In genomic region chr6:119584088-119584487, GRCh38 we compare ENCODE assay signal across 18 cellular contexts.
DNase-seq lines count a peak whose midpoint lies in the region; ATAC-seq, FAIRE-seq and TF ChIP-seq lines count a peak whose summit lies in the region.
"Had no signal": no experiment of that assay in that cellular context is flagged by ENCODE, and none has a peak within 500 bp of the region (broad histone marks: within the 10 kb centered on the region; RNA-seq: fewer than 3 reads in every experiment).

No MANE protein-coding gene starts in this region.

- no TSS peak for BruUV-seq in K562 (replicated peaks; lab: Mats Ljungman, UMichigan)

- H3K9ac ChIP-seq in K562 (ENCODE audit: insufficient read depth in 1 of 2, low read depth in 2 of 2, low read length in 2 of 2): no peak overlapping the region
- H3K9ac ChIP-seq: GM23248, KMS-11 had no signal

- TF ChIP-seq CTCF in K562 (IDR thresholded peaks at IDR 0.05 in 2 of 3, conservative IDR thresholded peaks at IDR 0.05 in 1 of 3; ENCODE audit: insufficient read depth in 2 of 3, low read depth in 1 of 3, low read length in 3 of 3) (no peak), mucosa of descending colon (IDR thresholded peaks at IDR 0.05) (no peak), psoas muscle (IDR thresholded peaks at IDR 0.05) (no peak), suprapubic skin (IDR thresholded peaks at IDR 0.05) (no peak)

- FAIRE-seq in K562 (lab: Jason Lieb, UNC): no peak
- FAIRE-seq: A204.1, GM12878 had no signal

- H3K27ac ChIP-seq in K562 (ENCODE audit: extremely low read depth, low read depth, low read length) (no peak overlapping the region), psoas muscle (no peak overlapping the region), suprapubic skin (no peak overlapping the region)
- H3K27ac ChIP-seq: C4-2B, GM23248, KMS-11 had no signal

- no peaks in the 10 kb centered on the region for H3K9me3 Mint-ChIP-seq in stimulated activated memory B cell treated with anti-CD40 and anti-IgM and Interleukin-4, amounts not matched to agents 10 μg/mL and 1 μg/mL and 100 μg/mL, for 72 hours

- H4K20me1 ChIP-seq in K562 (replicated peaks; ENCODE audit: control insufficient read depth, insufficient read depth, low read length): no peaks in the 10 kb centered on the region

- no peaks in the 10 kb centered on the region for H3K27me3 Mint-ChIP-seq in stimulated activated memory B cell treated with anti-CD40 and anti-IgM and Interleukin-4, amounts not matched to agents 10 μg/mL and 1 μg/mL and 100 μg/mL, for 72 hours
- H3K27me3 Mint-ChIP-seq: CD4-positive, alpha-beta T cell had no signal

- TF ChIP-seq EP300 in K562 (IDR thresholded peaks at IDR 0.05; ENCODE audit: low read length) (no peak), suprapubic skin (IDR thresholded peaks at IDR 0.05) (no peak)

- DNase-seq in NCI-H82 (lab: John Stamatoyannopoulos, UW) (peak; percentile 80), K562 (ENCODE audit: extremely low read depth in 1 of 4, low spot score in 3 of 4) (no peak), mucosa of descending colon (peak in 1 of 3 donors; percentile 14), psoas muscle (no peak), suprapubic skin (ENCODE audit: low spot score in 2 of 2) (no peak), NCI-H526 treated with DMSO at 0.1 percent for 48 hours (lab: John Stamatoyannopoulos, UW) (no peak)
- no peak for DNase-seq in activated CD4-positive, alpha-beta T cell treated with anti-CD3 and anti-CD28 coated beads for 48 hours
- DNase-seq: ACHN; Caco-2; CD4-positive, alpha-beta T cell; DMS79 treated with DMSO at 0.1 percent for 48 hours; GM23248 had no signal

- H3K27ac Mint-ChIP-seq in stimulated activated memory B cell treated with anti-CD40 and anti-IgM and Interleukin-4, amounts not matched to agents 10 μg/mL and 1 μg/mL and 100 μg/mL, for 72 hours: peak overlapping the region; percentile 59
- H3K27ac Mint-ChIP-seq: CD4-positive, alpha-beta T cell had no signal

- no peak overlapping the region for H3K4me2 ChIP-seq in K562 (ENCODE audit: insufficient read depth, low read length)
- H3K4me2 ChIP-seq: KMS-11 had no signal

- TF ChIP-seq POLR2A in K562 (conservative IDR thresholded peaks at IDR 0.05): no peak
- no peak for TF ChIP-seq POLR2A in suprapubic skin (IDR thresholded peaks at IDR 0.05)

- H2AFZ ChIP-seq in K562 (ENCODE audit: low read depth, low read length): peak overlapping the region; percentile 30; the same call in 1 of the 2 replicates
- H2AFZ ChIP-seq: GM23248 had no signal

- H3K27me3 ChIP-seq in K562 (ENCODE audit: control insufficient read depth in 2 of 2, insufficient read depth in 2 of 2, low read length in 2 of 2): no peaks in the 10 kb centered on the region
- no peaks in the 10 kb centered on the region for H3K27me3 ChIP-seq in psoas muscle (ENCODE audit: insufficient read depth in 3 of 3, low read length in 2 of 3)
- no peaks in the 10 kb centered on the region for H3K27me3 ChIP-seq in suprapubic skin

- ATAC-seq in K562 (no peak), mucosa of descending colon (peak; percentile 88), psoas muscle (no peak)
- ATAC-seq in stimulated activated memory B cell treated with anti-CD40 and anti-IgM and Interleukin-4, amounts not matched to agents 10 μg/mL and 1 μg/mL and 100 μg/mL, for 72 hours: no peak
- ATAC-seq: GM12878 had no signal

- no peaks in the 10 kb centered on the region for H3K4me1 ChIP-seq in K562 (replicated peaks in 1 of 2; ENCODE audit: control insufficient read depth in 2 of 2, insufficient read depth in 2 of 2, low read length in 2 of 2)
- H3K4me1 ChIP-seq in mucosa of descending colon (ENCODE audit: low read depth): no peaks in the 10 kb centered on the region
- H3K4me1 ChIP-seq in psoas muscle: no peaks in the 10 kb centered on the region
- no peaks in the 10 kb centered on the region for H3K4me1 ChIP-seq in suprapubic skin
- H3K4me1 ChIP-seq: Caco-2 had no signal

- peaks cover 7% of the 10 kb centered on the region for H3K4me1 Mint-ChIP-seq in stimulated activated memory B cell treated with anti-CD40 and anti-IgM and Interleukin-4, amounts not matched to agents 10 μg/mL and 1 μg/mL and 100 μg/mL, for 72 hours

- no peak for TF ChIP-seq RAD21 in K562 (CRISPR knock-in tag; conservative IDR thresholded peaks at IDR 0.05 in 1 of 2, IDR thresholded peaks at IDR 0.05 in 1 of 2)

- POLR2A ChIA-PET in K562 (lab: Yijun Ruan, JAX): interaction anchor here (0.8 to 2.6 kb wide), 2 partner anchors 9 to 44 kb away, joined by 3 to 9 read pairs; no protein-coding TSS in a partner anchor

- no peak overlapping the region for H3K4me3 Mint-ChIP-seq in stimulated activated memory B cell treated with anti-CD40 and anti-IgM and Interleukin-4, amounts not matched to agents 10 μg/mL and 1 μg/mL and 100 μg/mL, for 72 hours
- H3K4me3 Mint-ChIP-seq: CD4-positive, alpha-beta T cell had no signal

- no peaks in the 10 kb centered on the region for H3K36me3 Mint-ChIP-seq in stimulated activated memory B cell treated with anti-CD40 and anti-IgM and Interleukin-4, amounts not matched to agents 10 μg/mL and 1 μg/mL and 100 μg/mL, for 72 hours

- in situ Hi-C loops in K562 (cut with MboI): no loop called here

- H3K36me3 ChIP-seq in K562 (ENCODE audit: control insufficient read depth, insufficient read depth, low read length) (no peaks in the 10 kb centered on the region), mucosa of descending colon (ENCODE audit: low read depth) (no peaks in the 10 kb centered on the region), psoas muscle (ENCODE audit: insufficient read depth in 1 of 2, low read depth in 1 of 2) (no peaks in the 10 kb centered on the region), suprapubic skin (no peaks in the 10 kb centered on the region)
- H3K36me3 ChIP-seq: HAP-1 had no signal

- CTCF ChIA-PET in K562 (lab: Yijun Ruan, JAX; ENCODE audit: low intra/inter-chr PET ratio): no interaction called here

- H3K9me1 ChIP-seq in K562 (ENCODE audit: control insufficient read depth, insufficient read depth, low read length): no peaks in the 10 kb centered on the region

- intact Hi-C loops in K562 (cut with micrococcal nuclease): no loop called here
- intact Hi-C loops in mucosa of descending colon (cut with DNase I, micrococcal nuclease): no loop called here
- intact Hi-C loops in psoas muscle (cut with DNase I): no loop called here

- no peaks in the 10 kb centered on the region for H3K79me2 ChIP-seq in K562 (ENCODE audit: control insufficient read depth, insufficient read depth, low read length)

- H3K4me3 ChIP-seq in K562: no peak overlapping the region
- no peak overlapping the region for H3K4me3 ChIP-seq in mucosa of descending colon
- H3K4me3 ChIP-seq in psoas muscle: no peak overlapping the region
- H3K4me3 ChIP-seq in suprapubic skin: no peak overlapping the region
- H3K4me3 ChIP-seq: GM12878, GM23248, HAP-1 had no signal

- no peaks in the 10 kb centered on the region for H3K9me3 ChIP-seq in K562 (replicated peaks; ENCODE audit: control insufficient read depth, insufficient read depth, low read depth, low read length)
- H3K9me3 ChIP-seq in mucosa of descending colon: no peaks in the 10 kb centered on the region
- no peaks in the 10 kb centered on the region for H3K9me3 ChIP-seq in psoas muscle
- no peaks in the 10 kb centered on the region for H3K9me3 ChIP-seq in suprapubic skin
- H3K9me3 ChIP-seq: Caco-2, HAP-1 had no signal

TF ChIP-seq in K562, 482 proteins besides CTCF, POLR2A, EP300 and RAD21:
- TF ChIP-seq CBFA2T3 (IDR thresholded peaks at IDR 0.05) (0 out of 2 replicates have a peak, but pooled peaks have one; percentile 11), ZNF511 (CRISPR knock-in tag; IDR thresholded peaks at IDR 0.05) (no peak), RBFOX2 (IDR thresholded peaks at IDR 0.05; ENCODE audit: low read depth, low read length) (no peak), ZNF263 (CRISPR knock-in tag; IDR thresholded peaks at IDR 0.05; ENCODE audit: borderline replicate concordance) (no peak), DPF2 (IDR thresholded peaks at IDR 0.05) (no peak), SAFB (IDR thresholded peaks at IDR 0.05; ENCODE audit: borderline replicate concordance, low read depth, low read length) (no peak)
